8 cellular contexts compared by ENCODE assay signal in the genomic region with DNA sequence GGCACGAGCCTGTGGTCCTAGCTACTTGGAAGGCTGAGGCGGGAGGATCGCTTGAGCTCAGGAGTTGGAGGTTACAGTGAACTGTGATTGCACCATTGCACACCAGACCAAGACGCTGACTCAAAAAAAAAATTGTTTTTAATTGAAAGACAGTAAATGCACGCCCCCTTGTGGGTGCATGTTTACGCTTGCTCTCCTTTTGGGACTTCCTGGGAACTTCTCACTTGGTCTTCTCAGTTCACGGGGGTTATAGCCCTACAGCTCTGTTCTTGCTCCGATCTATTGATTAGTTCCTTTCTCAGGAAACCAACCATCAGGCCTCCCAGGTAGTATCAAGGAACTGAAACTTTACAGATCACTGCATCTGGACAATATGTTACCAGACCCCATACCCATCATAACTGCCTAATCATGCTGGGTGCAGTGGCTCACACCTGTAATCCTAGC. TPM values are rescaled to one million over a fixed set of nuclear protein-coding genes. Genes with fewer than 3 reads are reported as not detected.
DNase-seq lines count a peak whose midpoint lies in the region; ATAC-seq and TF ChIP-seq lines count a peak whose summit lies in the region.

No MANE protein-coding gene starts in this region.

- TF ChIP-seq POLR2A in gastroesophageal sphincter (IDR thresholded peaks at IDR 0.05), result no peak

- no peak overlapping the region for H3K4me3 Mint-ChIP-seq in progenitor cell of endocrine pancreas (ENCODE audit: low read depth)

- TF ChIP-seq CTCF in C4-2B (conservative IDR thresholded peaks at IDR 0.05) (peak; percentile 83), gastroesophageal sphincter (IDR thresholded peaks at IDR 0.05) (peak in 3 of 4 experiments; percentile 48 to 67 (median 62)), progenitor cell of endocrine pancreas (IDR thresholded peaks at IDR 0.05; ENCODE audit: unreplicated experiment) (peak; percentile 71)

- H3K36me3 Mint-ChIP-seq in progenitor cell of endocrine pancreas (ENCODE audit: insufficient read depth), result no peaks in the 10 kb centered on the region

- no peaks in the 10 kb centered on the region for H3K27me3 ChIP-seq in gastroesophageal sphincter

- H3K36me3 ChIP-seq in gastroesophageal sphincter, result no peaks in the 10 kb centered on the region

- no peaks in the 10 kb centered on the region for H3K9me3 Mint-ChIP-seq in progenitor cell of endocrine pancreas (ENCODE audit: low read depth)

- peaks cover 11% of the 10 kb centered on the region for H3K27me3 Mint-ChIP-seq in progenitor cell of endocrine pancreas

- DNase-seq in GM19238 (ENCODE audit: insufficient read length, low spot score) (peak; percentile 58), SIG-M5 (lab: John Stamatoyannopoulos, UW) (peak; percentile 52), progenitor cell of endocrine pancreas (ENCODE audit: low spot score, unreplicated experiment) (peak; percentile 28)
- DNase-seq in Jurkat, Clone E6-1 (ENCODE audit: low read depth, low spot score), result peak; percentile 91
- DNase-seq in activated T-helper 1 cell treated with anti-CD3 and anti-CD28 coated beads, Interleukin-2, amount 50 U/mL, for 16 hours (ENCODE audit: low read depth in 1 of 2, low spot score in 1 of 2), result peak; percentile 57 to 60

- ATAC-seq in gastroesophageal sphincter (peak; percentile 61), GM18867 (IDR thresholded peaks at IDR 0.05; ENCODE audit: unreplicated experiment) (no peak)

- H3K4me3 ChIP-seq in Jurkat, Clone E6-1 (ENCODE audit: low read length), result no peak overlapping the region
- H3K4me3 ChIP-seq in gastroesophageal sphincter, result no peak overlapping the region

- H3K27ac Mint-ChIP-seq in progenitor cell of endocrine pancreas, result no peak overlapping the region

- no peaks in the 10 kb centered on the region for H3K9me3 ChIP-seq in gastroesophageal sphincter

- no peak for TF ChIP-seq EP300 in gastroesophageal sphincter (IDR thresholded peaks at IDR 0.05)

- H3K4me1 Mint-ChIP-seq in progenitor cell of endocrine pancreas (ENCODE audit: low read depth), result peaks cover 4% of the 10 kb centered on the region

- H3K4me1 ChIP-seq in gastroesophageal sphincter, result peaks cover 0 to 4% (median 0%) of the 10 kb centered on the region in 3 donors

- H3K27ac ChIP-seq in C4-2B (no peak overlapping the region), gastroesophageal sphincter (no peak overlapping the region)

- WGBS in gastroesophageal sphincter (ENCODE audit: low coverage in 1 of 2), 2 donors, result 8 to 29% methylated on average over 7 to 8 of the region's 8 CpGs

RNA-seq across cellular contexts. Expression of gene RIPOR1, which starts 14.2 kb away (rescaled TPM):
- polyA plus RNA-seq in Jurkat, Clone E6-1 (2012; ENCODE audit: insufficient read depth, insufficient read length), result 31.6 TPM
- total RNA-seq in gastroesophageal sphincter (100 to 1,000 TPM in 1 of 4 donors, 10 to 100 TPM in 3; 43.3 to 112 (median 64.9) TPM), progenitor cell of endocrine pancreas (72.7 and 78.8 TPM in 2 replicates)

RNA-seq across cellular contexts. Expression of gene AGRP, which starts 31.1 kb away (rescaled TPM):
- polyA plus RNA-seq in Jurkat, Clone E6-1 (2012; ENCODE audit: insufficient read depth, insufficient read length), result not detected
- total RNA-seq in gastroesophageal sphincter (not detected), progenitor cell of endocrine pancreas (not detected in 2 replicates)

RNA-seq across cellular contexts. Expression of gene ATP6V0D1, which starts 33.4 kb away (rescaled TPM):
- polyA plus RNA-seq in Jurkat, Clone E6-1 (2012; ENCODE audit: insufficient read depth, insufficient read length), result 43.7 TPM
- total RNA-seq in gastroesophageal sphincter, result 100 to 1,000 TPM in 2 of 4 donors, 10 to 100 TPM in 2; 94.2 to 145 (median 110) TPM
- total RNA-seq in progenitor cell of endocrine pancreas, result 65.3 and 67.5 TPM in 2 replicates

RNA-seq across cellular contexts. Expression of gene CTCF, which starts 47.9 kb away (rescaled TPM):
- polyA plus RNA-seq in Jurkat, Clone E6-1 (2012; ENCODE audit: insufficient read depth, insufficient read length), result 91.9 TPM
- total RNA-seq in gastroesophageal sphincter (10 to 100 TPM; 26.4 to 44.8 (median 41.4) TPM), progenitor cell of endocrine pancreas (67.8 and 69.8 TPM in 2 replicates)

Comparison
In these comparisons a context has a peak if more than half of its experiments do, and no peak if none do; other contexts are left out.
1. DNase-seq: peak in every context shown above with its lines; median percentile 91 in Jurkat, Clone E6-1; 58 in activated T-helper 1 cell treated with anti-CD3 and anti-CD28 coated beads, Interleukin-2, amount 50 U/mL, for 16 hours; 58 in GM19238; 52 in SIG-M5; 28 in progenitor cell of endocrine pancreas.